Comparison of ENCODE assay signal across 13 cellular contexts in genomic region chr12:123049398-123050250, GRCh38.
DNase-seq lines count a peak whose midpoint lies in the region; ATAC-seq and TF ChIP-seq lines count a peak whose summit lies in the region.
"Had no signal": no experiment of that assay in that cellular context is flagged by ENCODE, and none has a peak within 500 bp of the region (broad histone marks: within the 10 kb centered on the region; RNA-seq: fewer than 3 reads in every experiment).

No MANE protein-coding gene starts in this region.

- DNase-seq in RPMI7951 (ENCODE audit: low read depth), result peak; percentile 26
- DNase-seq in choroid plexus epithelial cell (ENCODE audit: low read depth), result peak; percentile 16
- peak; percentile 83 for DNase-seq in mesenchymal stem cell
- DNase-seq in natural killer cell treated with Interleukin-12 subunit alpha and Interleukin-12 subunit beta and Interleukin-15 and Interleukin-18, amount 100 ng/mL, for 72 hours (ENCODE audit: low spot score), result no peak
- DNase-seq in amniotic stem cell (lab: John Stamatoyannopoulos, UW), result no peak
- DNase-seq in stimulated activated CD4-positive, alpha-beta T cell treated with anti-CD3 and anti-CD28 coated beads, Interleukin-15, amount 100 ng/mL, for 24 hours, result no peak
- DNase-seq: DMS 273 treated with DMSO at 0.1 percent for 48 hours; H7; NCI-H1048; NCI-H748 treated with DMSO at 0.1 percent for 48 hours; stimulated activated naive CD4-positive, alpha-beta T cell had no signal

- H3K9me3 ChIP-seq in mesenchymal stem cell (ENCODE audit: control insufficient read depth, low read length), result no peaks in the 10 kb centered on the region
- H3K9me3 ChIP-seq in thymus (ENCODE audit: control insufficient read depth), result peaks cover 1% of the 10 kb centered on the region
- H3K9me3 ChIP-seq: pancreas had no signal

- H3K36me3 Mint-ChIP-seq in natural killer cell treated with Interleukin-12 subunit alpha and Interleukin-12 subunit beta and Interleukin-15 and Interleukin-18, amount 100 ng/mL, for 72 hours, result no peaks in the 10 kb centered on the region

- TF ChIP-seq CTCF in choroid plexus epithelial cell (conservative IDR thresholded peaks at IDR 0.05; ENCODE audit: low read depth, low read length), result no peak

- peaks cover 23 to 41% of the 10 kb centered on the region in 2 donors for H3K4me1 Mint-ChIP-seq in natural killer cell treated with Interleukin-12 subunit alpha and Interleukin-12 subunit beta and Interleukin-15 and Interleukin-18, amount 100 ng/mL, for 72 hours (ENCODE audit: low read depth in 2 of 2)

- peaks cover 14% of the 10 kb centered on the region for H3K79me1 ChIP-seq in mesenchymal stem cell (replicated peaks; ENCODE audit: low read length, poor library complexity, severe bottlenecking)

- peaks cover 2% of the 10 kb centered on the region for H3K4me1 ChIP-seq in mesenchymal stem cell (ENCODE audit: control insufficient read depth, insufficient read depth, low read depth, low read length)
- peaks cover 41% of the 10 kb centered on the region for H3K4me1 ChIP-seq in thymus (ENCODE audit: control insufficient read depth, insufficient read depth, low read length)
- H3K4me1 ChIP-seq: pancreas had no signal

- H4K8ac ChIP-seq in mesenchymal stem cell (ENCODE audit: low read length), result peak overlapping the region; percentile 20

- peak overlapping the region in 1 of 2 experiments; percentile 35 for H3K18ac ChIP-seq in mesenchymal stem cell (ENCODE audit: low read depth in 1 of 2, low read length in 2 of 2)

- no peak overlapping the region for H2AK5ac ChIP-seq in mesenchymal stem cell (ENCODE audit: low read length, severe bottlenecking)

- no peak overlapping the region for H3K4me2 ChIP-seq in mesenchymal stem cell (ENCODE audit: low read length, poor library complexity, severe bottlenecking)

- H3K23ac ChIP-seq in mesenchymal stem cell (ENCODE audit: low read length in 2 of 2), result peak overlapping the region in 1 of 2 experiments; percentile 57

- H3K14ac ChIP-seq in mesenchymal stem cell (ENCODE audit: low read length in 2 of 2), result peak overlapping the region in 1 of 2 experiments; percentile 19

- no peak overlapping the region for H3K4me3 Mint-ChIP-seq in natural killer cell treated with Interleukin-12 subunit alpha and Interleukin-12 subunit beta and Interleukin-15 and Interleukin-18, amount 100 ng/mL, for 72 hours

- H2BK120ac ChIP-seq in mesenchymal stem cell (ENCODE audit: low read depth, low read length), result no peak overlapping the region

- ATAC-seq in natural killer cell treated with Interleukin-12 subunit alpha and Interleukin-12 subunit beta and Interleukin-15 and Interleukin-18, amount 100 ng/mL, for 72 hours, result no peak

- no peak overlapping the region for H2BK15ac ChIP-seq in mesenchymal stem cell (ENCODE audit: low read depth, poor library complexity, severe bottlenecking)

- H3K27me3 Mint-ChIP-seq in natural killer cell treated with Interleukin-12 subunit alpha and Interleukin-12 subunit beta and Interleukin-15 and Interleukin-18, amount 100 ng/mL, for 72 hours, result no peaks in the 10 kb centered on the region

- peak overlapping the region; percentile 15 for H4K91ac ChIP-seq in mesenchymal stem cell (ENCODE audit: low read length)

- H3K36me3 ChIP-seq in mesenchymal stem cell (ENCODE audit: control insufficient read depth in 1 of 2, insufficient read depth in 2 of 2, low read depth in 1 of 2, low read length in 2 of 2) (no peaks in the 10 kb centered on the region), thymus (ENCODE audit: control insufficient read depth, insufficient read depth) (peaks cover 23% of the 10 kb centered on the region)
- H3K36me3 ChIP-seq: pancreas had no signal

- H2BK12ac ChIP-seq in mesenchymal stem cell (ENCODE audit: low read length in 2 of 2), result peak overlapping the region in 1 of 2 experiments; percentile 8

- H3K9ac ChIP-seq in mesenchymal stem cell (ENCODE audit: low read length), result no peak overlapping the region

- H3K4ac ChIP-seq in mesenchymal stem cell (ENCODE audit: low read depth in 1 of 2, low read length in 2 of 2), result no peak overlapping the region

- H2BK5ac ChIP-seq in mesenchymal stem cell (ENCODE audit: low read depth, low read length, poor library complexity, severe bottlenecking), result no peak overlapping the region

- no peaks in the 10 kb centered on the region for H3K9me3 Mint-ChIP-seq in natural killer cell treated with Interleukin-12 subunit alpha and Interleukin-12 subunit beta and Interleukin-15 and Interleukin-18, amount 100 ng/mL, for 72 hours

- no peak overlapping the region for H3K27ac Mint-ChIP-seq in natural killer cell treated with Interleukin-12 subunit alpha and Interleukin-12 subunit beta and Interleukin-15 and Interleukin-18, amount 100 ng/mL, for 72 hours

- H3K27ac ChIP-seq in mesenchymal stem cell (ENCODE audit: low read length, poor library complexity, severe bottlenecking) (no peak overlapping the region), thymus (ENCODE audit: low read depth) (peak overlapping the region; percentile 54)
- H3K27ac ChIP-seq: pancreas had no signal

- H2AFZ ChIP-seq in mesenchymal stem cell (ENCODE audit: low read depth, low read length), result no peak overlapping the region

- H3K4me3 ChIP-seq in choroid plexus epithelial cell (ENCODE audit: low read depth, low read length) (no peak overlapping the region), mesenchymal stem cell (ENCODE audit: insufficient read depth in 1 of 2, low read depth in 1 of 2, low read length in 2 of 2) (no peak overlapping the region), thymus (ENCODE audit: low read length) (no peak overlapping the region)
- H3K4me3 ChIP-seq: pancreas had no signal

- H3K27me3 ChIP-seq in mesenchymal stem cell (ENCODE audit: control insufficient read depth in 1 of 2, insufficient read depth in 1 of 2, low read length in 2 of 2) (no peaks in the 10 kb centered on the region), thymus (ENCODE audit: control insufficient read depth, insufficient read depth) (no peaks in the 10 kb centered on the region)
- H3K27me3 ChIP-seq: pancreas had no signal

- 66% methylated on average over 8 of the region's 8 CpGs for WGBS in mesenchymal stem cell
- 97% methylated on average over 8 of the region's 8 CpGs for WGBS in thymus

Comparison
In these comparisons a context has a peak if more than half of its experiments do, and no peak if none do; other contexts are left out.
1. DNase-seq: peak in RPMI7951 (single experiment), choroid plexus epithelial cell (single experiment) and mesenchymal stem cell (single experiment); none in natural killer cell treated with Interleukin-12 subunit alpha and Interleukin-12 subunit beta and Interleukin-15 and Interleukin-18, amount 100 ng/mL, for 72 hours (single experiment), amniotic stem cell (single experiment) and stimulated activated CD4-positive, alpha-beta T cell treated with anti-CD3 and anti-CD28 coated beads, Interleukin-15, amount 100 ng/mL, for 24 hours (single experiment).